ENCODE assay signal across 28 cellular contexts in genomic region chr3:30129765-30130164, GRCh38.
"Had no signal": no experiment of that assay in that cellular context is flagged by ENCODE, and none has a peak within 500 bp of the region (broad histone marks: within the 10 kb centered on the region; RNA-seq: fewer than 3 reads in every experiment).

No MANE protein-coding gene starts in this region.

- H3K9me3 Mint-ChIP-seq: type B pancreatic cell had no signal

- H3K27me3 Mint-ChIP-seq: naive thymus-derived CD8-positive, alpha-beta T cell; stimulated activated naive CD8-positive, alpha-beta T cell treated with anti-CD3 and anti-CD28 coated beads, Interleukin-15, amount 100 ng/mL, for 72 hours; type B pancreatic cell had no signal

- H3K9me3 ChIP-seq: lower lobe of right lung, pancreas, prostate gland, right lobe of liver, tibial nerve, uterus had no signal

- H3K4me1 Mint-ChIP-seq: immature natural killer cell; neural crest cell; stimulated activated memory B cell treated with anti-CD40 and anti-IgM and Interleukin-4, amounts not matched to agents 10 μg/mL and 1 μg/mL and 100 μg/mL, for 72 hours; stimulated activated naive CD8-positive, alpha-beta T cell treated with anti-CD3 and anti-CD28 coated beads, Interleukin-15, amount 100 ng/mL, for 72 hours had no signal

- H3K36me3 ChIP-seq: lower lobe of right lung, pancreas, prostate gland, right lobe of liver, tibial nerve, uterus had no signal

- H3K27ac Mint-ChIP-seq: immature natural killer cell; naive thymus-derived CD8-positive, alpha-beta T cell; nephron; stimulated activated memory B cell treated with anti-CD40 and anti-IgM and Interleukin-4, amounts not matched to agents 10 μg/mL and 1 μg/mL and 100 μg/mL, for 72 hours; stimulated activated naive CD8-positive, alpha-beta T cell treated with anti-CD3 and anti-CD28 coated beads, Interleukin-15, amount 100 ng/mL, for 72 hours; type B pancreatic cell had no signal

- DNase-seq: hippocampal formation; immature natural killer cell; kidney; left colon; lower lobe of right lung; mammary epithelial cell; mesenchymal stem cell; naive thymus-derived CD8-positive, alpha-beta T cell; nucleus accumbens; pancreas; posterior cingulate gyrus; retina; right lobe of liver; stimulated activated CD4-positive, alpha-beta T cell treated with anti-CD3 and anti-CD28 coated beads, Interleukin-1b, Interleukin-23, amount 100 ng/mL, for 48 hours; stimulated activated CD4-positive, alpha-beta T cell treated with anti-CD3 and anti-CD28 coated beads, Interleukin-2, amount 100 ng/mL, for 48 hours; stimulated activated CD4-positive, alpha-beta T cell treated with anti-CD3 and anti-CD28 coated beads, Interleukin-4, amount 100 ng/mL, for 4 hours; stimulated activated CD8-positive, alpha-beta memory T cell treated with anti-CD3 and anti-CD28 coated beads, Interleukin-4, amount 100 ng/mL, for 48 hours; stimulated activated naive CD4-positive, alpha-beta T cell treated with Interleukin-2 at 50 U/mL for 16 hours; stimulated activated naive CD8-positive, alpha-beta T cell treated with anti-CD3 and anti-CD28 coated beads, Interleukin-15, amount 100 ng/mL, for 72 hours; substantia nigra; uterus had no signal

- H3K4me3 Mint-ChIP-seq: immature natural killer cell; naive thymus-derived CD8-positive, alpha-beta T cell; nephron; neural crest cell; stimulated activated memory B cell treated with anti-CD40 and anti-IgM and Interleukin-4, amounts not matched to agents 10 μg/mL and 1 μg/mL and 100 μg/mL, for 72 hours; stimulated activated naive CD8-positive, alpha-beta T cell treated with anti-CD3 and anti-CD28 coated beads, Interleukin-15, amount 100 ng/mL, for 72 hours; type B pancreatic cell had no signal

- H3K4me1 ChIP-seq: lower lobe of right lung, pancreas, prostate gland, right lobe of liver, tibial nerve, uterus had no signal

- H3K4me3 ChIP-seq: lower lobe of right lung, pancreas, prostate gland, right lobe of liver, smooth muscle cell, tibial nerve, uterus had no signal

- H3K27me3 ChIP-seq: pancreas, right lobe of liver, tibial nerve, uterus had no signal

- ATAC-seq: left colon; lower lobe of right lung; naive thymus-derived CD8-positive, alpha-beta T cell; pancreas; right lobe of liver; stimulated activated memory B cell treated with anti-CD40 and anti-IgM and Interleukin-4, amounts not matched to agents 10 μg/mL and 1 μg/mL and 100 μg/mL, for 72 hours; stimulated activated naive CD8-positive, alpha-beta T cell treated with anti-CD3 and anti-CD28 coated beads, Interleukin-15, amount 100 ng/mL, for 72 hours had no signal

- H3K36me3 Mint-ChIP-seq: immature natural killer cell, type B pancreatic cell had no signal

- H3K27ac ChIP-seq: lower lobe of right lung, pancreas, prostate gland, right lobe of liver, tibial nerve, uterus had no signal

- H3K4me2 ChIP-seq: smooth muscle cell had no signal
